17 cellular contexts compared by ENCODE assay signal in the genomic region with DNA sequence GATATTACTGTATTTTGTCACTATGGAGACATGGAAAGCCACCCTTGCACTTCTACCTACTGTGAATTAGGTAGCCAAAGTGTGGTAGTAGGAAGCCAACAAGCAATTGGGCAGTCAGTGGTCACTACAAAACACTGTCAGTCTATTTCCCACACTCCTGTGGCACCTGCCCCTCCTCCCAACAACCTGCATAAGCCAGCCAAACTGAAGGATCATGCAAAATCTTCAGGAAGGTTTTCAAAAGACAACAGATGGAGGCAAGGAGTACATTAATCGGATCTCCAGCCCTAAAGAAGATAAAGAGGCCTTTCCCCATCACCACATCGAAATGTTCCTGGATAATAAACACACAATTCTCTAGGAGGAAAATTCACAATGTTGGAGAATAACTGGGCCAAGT.
"Had no signal": no experiment of that assay in that cellular context is flagged by ENCODE, and none has a peak within 500 bp of the region (broad histone marks: within the 10 kb centered on the region; RNA-seq: fewer than 3 reads in every experiment).

No MANE protein-coding gene starts in this region.

- H3K27ac Mint-ChIP-seq: memory B cell, mesothelial cell of epicardium, nephron progenitor cell had no signal

- H3K4me1 ChIP-seq: foreskin keratinocyte had no signal

- H3K4me3 ChIP-seq: left ventricle myocardium inferior, lower lobe of right lung, right atrium auricular region, tibial artery, upper lobe of left lung had no signal

- H3K9me3 Mint-ChIP-seq: effector memory CD8-positive, alpha-beta T cell; immature natural killer cell; memory B cell; mesothelial cell of epicardium; nephron progenitor cell had no signal

- H3K36me3 ChIP-seq: lower lobe of right lung, right atrium auricular region, tibial artery, upper lobe of left lung had no signal

- ATAC-seq: effector memory CD8-positive, alpha-beta T cell; foreskin keratinocyte; left cardiac atrium; lower lobe of right lung had no signal

- H3K27me3 ChIP-seq: foreskin keratinocyte, right atrium auricular region, tibial artery, upper lobe of left lung had no signal

- H3K36me3 Mint-ChIP-seq: immature natural killer cell, mesothelial cell of epicardium had no signal

- H3K27me3 Mint-ChIP-seq: effector memory CD8-positive, alpha-beta T cell had no signal

- H3K9me3 ChIP-seq: left ventricle myocardium inferior, lower lobe of right lung, right atrium auricular region, tibial artery, upper lobe of left lung had no signal

- H3K4me1 Mint-ChIP-seq: immature natural killer cell, mesothelial cell of epicardium had no signal

- DNase-seq: central memory CD4-positive, alpha-beta T cell; effector memory CD8-positive, alpha-beta T cell; foreskin keratinocyte; immature natural killer cell; kidney; left cardiac atrium; left ventricle myocardium inferior; lower lobe of right lung; nephron progenitor cell; small intestine; stimulated activated CD4-positive, alpha-beta T cell treated with anti-CD3 and anti-CD28 coated beads, Interleukin-12 subunit alpha, Interleukin-12 subunit beta, amount 100 ng/mL, for 4 hours; stimulated activated naive CD4-positive, alpha-beta T cell; tibial artery; upper lobe of left lung had no signal

- H3K4me3 Mint-ChIP-seq: effector memory CD8-positive, alpha-beta T cell; immature natural killer cell; memory B cell; mesothelial cell of epicardium; nephron progenitor cell had no signal

- H3K27ac ChIP-seq: foreskin keratinocyte, left ventricle myocardium inferior, lower lobe of right lung, right atrium auricular region, tibial artery, upper lobe of left lung had no signal
